In the genomic region with DNA sequence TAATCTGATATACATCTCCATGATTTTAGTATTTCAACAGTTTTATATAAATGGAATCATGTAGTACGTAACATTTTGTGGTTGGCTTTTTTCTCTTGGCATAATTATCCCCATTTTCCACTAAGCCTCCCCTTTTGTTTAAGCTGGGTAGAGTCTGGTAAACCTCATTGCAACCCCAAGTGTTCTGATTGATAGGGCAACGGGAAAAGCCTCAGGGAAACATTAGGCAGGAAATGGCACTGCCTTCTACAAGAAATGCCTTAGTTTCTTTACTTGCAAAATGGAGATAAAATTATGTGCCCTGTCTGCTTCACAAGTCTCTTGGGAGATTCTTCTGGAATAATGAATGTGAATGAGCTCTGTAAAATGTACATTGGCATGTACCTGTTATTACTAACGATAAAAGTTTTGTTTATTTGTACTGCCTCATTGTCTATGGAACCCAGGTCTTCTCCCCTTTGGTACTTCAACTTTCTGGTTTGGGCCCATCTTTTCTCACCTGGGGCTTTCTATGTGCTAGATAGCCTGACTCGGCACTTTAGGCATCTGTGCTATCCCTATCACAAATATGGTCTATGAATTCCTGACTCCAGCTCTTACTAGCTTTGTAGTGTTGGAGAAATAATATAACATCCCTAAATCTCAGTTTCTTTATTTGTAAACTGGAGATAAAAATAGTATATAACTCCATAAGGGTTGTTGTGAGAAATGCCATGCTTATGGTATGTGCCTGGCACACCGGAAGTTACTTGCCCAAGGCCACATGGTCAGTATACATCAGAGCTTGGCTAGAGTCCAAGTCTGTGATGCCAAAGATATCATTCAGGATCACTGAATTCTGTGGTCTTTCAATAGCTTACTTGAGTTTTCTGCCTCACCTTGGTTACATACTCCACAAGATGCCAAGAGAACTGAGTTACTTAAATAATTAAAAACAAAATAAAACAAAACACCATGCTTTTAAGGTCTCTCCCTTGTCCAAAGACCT, we compare ENCODE assay signal across 24 cellular contexts. TPM values are rescaled to one million over a fixed set of nuclear protein-coding genes. Genes with fewer than 3 reads are reported as not detected.
DNase-seq lines count a peak whose midpoint lies in the region; ATAC-seq and TF ChIP-seq lines count a peak whose summit lies in the region.
"Had no signal": no experiment of that assay in that cellular context is flagged by ENCODE, and none has a peak within 500 bp of the region (broad histone marks: within the 10 kb centered on the region; RNA-seq: fewer than 3 reads in every experiment).

No MANE protein-coding gene starts in this region.

- no peaks in the 10 kb centered on the region for H3K36me3 ChIP-seq in RWPE2 (ENCODE audit: low read depth)
- H3K36me3 ChIP-seq in lower lobe of right lung, result no peaks in the 10 kb centered on the region
- H3K36me3 ChIP-seq: Peyer's patch had no signal

- intact Hi-C loops in lower lobe of right lung (cut with DNase I), result loop anchor here (5.0 kb wide), 1 partner anchor 144 kb away; no protein-coding TSS in a partner anchor

- H3K9me3 ChIP-seq in RWPE2 (ENCODE audit: severe bottlenecking) (no peaks in the 10 kb centered on the region), lower lobe of right lung (no peaks in the 10 kb centered on the region)
- H3K9me3 ChIP-seq: mucosa of descending colon, Peyer's patch had no signal

- TF ChIP-seq CTCF in RWPE2 (IDR thresholded peaks at IDR 0.05; ENCODE audit: poor library complexity, severe bottlenecking) (no peak), fibroblast of the aortic adventitia (IDR thresholded peaks at IDR 0.05; ENCODE audit: insufficient read depth, low read length) (no peak), lower lobe of right lung (IDR thresholded peaks at IDR 0.05) (no peak)

- DNase-seq in COLO829 (ENCODE audit: low spot score), result peak; percentile 16
- peak; percentile 31 for DNase-seq in HT-29 (ENCODE audit: low spot score)
- DNase-seq in RWPE2 (ENCODE audit: low spot score), result no peak
- DNase-seq in fibroblast of the aortic adventitia (ENCODE audit: low read depth), result peak; percentile 5
- DNase-seq in lower lobe of right lung, result no peak
- no peak for DNase-seq in HuH-7.5 (ENCODE audit: low spot score)
- DNase-seq: activated CD4-positive, CD25-positive, alpha-beta regulatory T cell; activated CD8-positive, alpha-beta T cell treated with anti-CD3 and anti-CD28 coated beads, Interleukin-2, amount 10 ng/mL, durations not matched to agents 7 days and 5 days; activated naive CD4-positive, alpha-beta T cell treated with Interleukin-2 at 50 U/mL for 16 hours; activated T-cell treated with anti-CD3 and anti-CD28 coated beads, Interleukin-2, amount 50 U/mL, for 1 hour; caudate nucleus; CD4-positive, CD25-positive, alpha-beta regulatory T cell; hippocampal formation; Kasumi-1; mucosa of descending colon; NCI-H1092; NCI-H187 treated with DMSO at 0.1 percent for 48 hours; NCI-H446 treated with DMSO at 0.1 percent for 48 hours; nephron progenitor cell; Peyer's patch; stimulated activated CD4-positive, alpha-beta T cell treated with anti-CD3 and anti-CD28 coated beads, Interleukin-15, amount 100 ng/mL, for 24 hours had no signal

- H3K27me3 ChIP-seq in RWPE2 (ENCODE audit: insufficient read depth, poor library complexity, severe bottlenecking), result peaks cover 3% of the 10 kb centered on the region
- H3K27me3 ChIP-seq in lower lobe of right lung (ENCODE audit: low read depth), result no peaks in the 10 kb centered on the region
- H3K27me3 ChIP-seq: Peyer's patch had no signal

- H3K27ac ChIP-seq in RWPE2 (ENCODE audit: poor library complexity, severe bottlenecking) (no peak overlapping the region), lower lobe of right lung (no peak overlapping the region)
- H3K27ac ChIP-seq: parathyroid adenoma, Peyer's patch had no signal

- no peak overlapping the region for H3K4me3 ChIP-seq in RWPE2 (ENCODE audit: severe bottlenecking)
- no peak overlapping the region for H3K4me3 ChIP-seq in fibroblast of the aortic adventitia (ENCODE audit: low read depth, low read length)
- no peak overlapping the region for H3K4me3 ChIP-seq in lower lobe of right lung
- H3K4me3 ChIP-seq: mucosa of descending colon, Peyer's patch had no signal

- H3K4me1 ChIP-seq in RWPE2 (ENCODE audit: insufficient read depth, poor library complexity, severe bottlenecking), result peaks cover 3% of the 10 kb centered on the region
- H3K4me1 ChIP-seq in lower lobe of right lung, result no peaks in the 10 kb centered on the region
- H3K4me1 ChIP-seq: parathyroid adenoma had no signal

- ATAC-seq in RWPE2 (ENCODE audit: low read depth) (peak; percentile 43; the same call in 1 of the 3 replicates), GM21526 (IDR thresholded peaks at IDR 0.05; ENCODE audit: low FRiP score, unreplicated experiment) (no peak), lower lobe of right lung (no peak)
- ATAC-seq: activated CD8-positive, alpha-beta T cell treated with anti-CD3 and anti-CD28 coated beads, Interleukin-2, amount 10 ng/mL, durations not matched to agents 7 days and 5 days; mucosa of descending colon; sciatic nerve had no signal

RNA-seq across cellular contexts. Expression of gene ZNF169, which starts 48.2 kb away (rescaled TPM):
- total RNA-seq in HT-29 (2014; rRNA removed; shearing (Covaris generic)), result 7.3 and 7.6 TPM in 2 replicates
- 3.1 and 4.0 TPM in 2 replicates for total RNA-seq in fibroblast of the aortic adventitia (ENCODE audit: low replicate concordance)
- 6.1 TPM for total RNA-seq in lower lobe of right lung

Comparison
In these comparisons a context has a peak if more than half of its experiments do, and no peak if none do; other contexts are left out.
1. DNase-seq: peak in COLO829 (single experiment), HT-29 (single experiment) and fibroblast of the aortic adventitia (single experiment); none in RWPE2 (single experiment), lower lobe of right lung (single experiment) and HuH-7.5 (single experiment).